ENCODE assay signal across 9 cellular contexts in the genomic region with DNA sequence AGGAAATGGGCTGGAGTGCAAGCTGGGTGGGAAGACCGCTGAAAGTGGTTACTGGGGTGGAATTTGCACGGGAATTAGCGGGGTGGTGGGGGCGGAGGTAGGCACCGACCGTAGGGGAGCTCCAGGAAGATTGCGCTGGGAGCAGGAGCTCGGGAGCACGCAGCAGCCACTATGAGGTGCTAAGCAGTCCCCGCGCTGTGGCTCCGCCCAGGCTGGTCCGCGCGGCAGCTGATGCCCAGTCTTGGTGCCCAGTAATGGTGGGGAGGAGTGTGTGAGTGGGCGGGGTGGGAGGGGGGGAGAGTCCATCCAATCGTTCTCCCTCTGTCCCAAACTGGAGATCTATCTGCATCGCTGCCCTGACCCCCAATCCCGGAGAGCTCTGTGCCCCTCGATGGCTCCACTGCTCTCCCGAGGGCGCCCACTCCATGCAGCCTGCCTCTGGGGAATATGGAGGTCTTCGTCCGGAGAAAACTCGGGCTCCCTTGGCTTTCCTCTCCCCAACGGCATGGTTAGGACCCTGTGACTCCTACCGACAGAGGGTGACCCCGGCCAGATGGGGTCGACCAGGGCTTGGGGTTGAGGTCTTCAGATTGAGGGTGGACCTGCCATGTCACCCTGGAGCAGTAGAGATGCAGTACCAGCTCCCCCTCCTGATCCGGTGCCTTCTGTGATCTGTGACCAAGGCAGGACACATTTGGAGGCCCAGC. TPM values are rescaled to one million over a fixed set of nuclear protein-coding genes. Genes with fewer than 3 reads are reported as not detected.
DNase-seq lines count a peak whose midpoint lies in the region; FAIRE-seq and TF ChIP-seq lines count a peak whose summit lies in the region.
"Had no signal": no experiment of that assay in that cellular context is flagged by ENCODE, and none has a peak within 500 bp of the region (broad histone marks: within the 10 kb centered on the region; RNA-seq: fewer than 3 reads in every experiment).

No MANE protein-coding gene starts in this region.

- peaks cover 0 to 24% (median 8%) of the 10 kb centered on the region in 11 experiments; a peak in 10 of 22 replicates for H3K27me3 ChIP-seq in BLaER1 treated with 17β-estradiol and CSF1 and Interleukin-3, amounts not matched to agents 10 nM and 100 nM
- H3K27me3 ChIP-seq in osteoblast (ENCODE audit: insufficient read depth, low read length), result no peaks in the 10 kb centered on the region

- no peaks in the 10 kb centered on the region for H3K9me3 ChIP-seq in BLaER1 treated with 17β-estradiol and CSF1 and Interleukin-3, amounts not matched to agents 10 nM and 100 nM (replicated peaks in 1 of 11)
- no peaks in the 10 kb centered on the region for H3K9me3 ChIP-seq in osteoblast (ENCODE audit: low read depth, low read length)

- no peaks in the 10 kb centered on the region for H3K79me2 ChIP-seq in osteoblast (ENCODE audit: insufficient read depth, low read length)

- no peak overlapping the region; a peak in 1 of 20 replicates for H3K4me3 ChIP-seq in BLaER1 treated with 17β-estradiol and CSF1 and Interleukin-3, amounts not matched to agents 10 nM and 100 nM
- H3K4me3 ChIP-seq in osteoblast (ENCODE audit: insufficient read depth, low read length), result peak overlapping the region; percentile 80

- peak overlapping the region in 1 of 11 experiments; percentile 51; a peak in 1 of 22 replicates for H3K9ac ChIP-seq in BLaER1 treated with 17β-estradiol and CSF1 and Interleukin-3, amounts not matched to agents 10 nM and 100 nM

- H2AFZ ChIP-seq in osteoblast (ENCODE audit: low read length), result peak overlapping the region; percentile 87

- H4K20me1 ChIP-seq in BLaER1 treated with 17β-estradiol and CSF1 and Interleukin-3, amounts not matched to agents 10 nM and 100 nM, result peaks cover 2 to 63% (median 12%) of the 10 kb centered on the region in 11 experiments; a peak in 16 of 22 replicates
- no peaks in the 10 kb centered on the region for H4K20me1 ChIP-seq in osteoblast (ENCODE audit: insufficient read depth, low read length)

- H3K4me1 ChIP-seq in BLaER1 treated with 17β-estradiol and CSF1 and Interleukin-3, amounts not matched to agents 10 nM and 100 nM, result peaks cover 27 to 67% (median 54%) of the 10 kb centered on the region in 10 experiments
- H3K4me1 ChIP-seq in osteoblast (ENCODE audit: insufficient read depth, low read length), result peaks cover 10% of the 10 kb centered on the region

- peak overlapping the region; percentile 55 to 85 (median 76) for H3K4me2 ChIP-seq in BLaER1 treated with 17β-estradiol and CSF1 and Interleukin-3, amounts not matched to agents 10 nM and 100 nM
- H3K4me2 ChIP-seq in osteoblast (ENCODE audit: insufficient read depth, low read length), result peak overlapping the region; percentile 97

- peaks cover 0 to 28% (median 8%) of the 10 kb centered on the region in 11 experiments; a peak in 6 of 22 replicates for H3K36me3 ChIP-seq in BLaER1 treated with 17β-estradiol and CSF1 and Interleukin-3, amounts not matched to agents 10 nM and 100 nM
- peaks cover 3% of the 10 kb centered on the region for H3K36me3 ChIP-seq in osteoblast (ENCODE audit: insufficient read depth, low read length)

- no peak for FAIRE-seq in D721Med (lab: Jason Lieb, UNC)
- FAIRE-seq: bronchial epithelial cell had no signal

- intact Hi-C loops in head of caudate nucleus (cut with DNase I), result loop anchor here (5.0 kb wide), 2 partner anchors 35 to 65 kb away; a partner anchor contains a TSS

- H3K27ac ChIP-seq in BLaER1 treated with 17β-estradiol and CSF1 and Interleukin-3, amounts not matched to agents 10 nM and 100 nM, result peak overlapping the region in 2 of 11 experiments; percentile 1 to 39; a peak in 1 of 22 replicates
- H3K27ac ChIP-seq in osteoblast (ENCODE audit: low read depth, low read length), result peak overlapping the region; percentile 28

- in situ Hi-C loops in SK-MEL-5 (cut with HindIII; ENCODE audit: low pct_unique_long_range_greater_than_20kb, low sequenced_read_pairs), result no loop called here

- TF ChIP-seq CTCF in osteoblast (IDR thresholded peaks at IDR 0.05; ENCODE audit: extremely low read depth, low read depth, low read length) (no peak), D721Med (IDR thresholded peaks at IDR 0.05; ENCODE audit: insufficient read depth, missing control alignments) (no peak)

- DNase-seq in SK-MEL-5 (ENCODE audit: low read depth, low spot score) (peak; percentile 57), head of caudate nucleus (peak; percentile 52 to 89 (median 74)), osteoblast (ENCODE audit: insufficient read length, low spot score, missing footprints) (peak; percentile 53), NCI-H226 (no peak), HK-2 (ENCODE audit: unreplicated experiment) (no peak), D721Med (ENCODE audit: insufficient read length, low spot score) (no peak), D341Med (ENCODE audit: low spot score) (no peak)

RNA-seq across cellular contexts. Expression of a gene that starts 5.3 kb away (rescaled TPM):
- total RNA-seq in SK-MEL-5 (2014; rRNA removed; shearing (Covaris generic)), result not detected in 2 replicates
- polyA plus RNA-seq in SK-MEL-5 (2015; cell fraction: cytosol; rRNA removed), result 0.05 TPM in 1 of 2 replicates, not detected in the other
- polyA plus RNA-seq in SK-MEL-5 (2015; cell fraction: nucleus; rRNA removed), result not detected in 2 replicates
- not detected in 2 replicates for total RNA-seq in osteoblast
- total RNA-seq: bronchial epithelial cell had no signal

RNA-seq across cellular contexts. Expression of a gene that starts 9.8 kb away (rescaled TPM):
- 23.6 and 31.0 TPM in 2 replicates for total RNA-seq in SK-MEL-5 (2014; rRNA removed; shearing (Covaris generic))
- polyA plus RNA-seq in SK-MEL-5 (2015; cell fraction: cytosol; rRNA removed), result 58.1 and 60.4 TPM in 2 replicates
- 12.6 and 25.7 TPM in 2 replicates for polyA plus RNA-seq in SK-MEL-5 (2015; cell fraction: nucleus; rRNA removed)
- total RNA-seq in osteoblast, result 26.5 and 31.8 TPM in 2 replicates

RNA-seq across cellular contexts. Expression of a gene that starts 24.6 kb away (rescaled TPM):
- 16.1 and 17.5 TPM in 2 replicates for total RNA-seq in SK-MEL-5 (2014; rRNA removed; shearing (Covaris generic))
- polyA plus RNA-seq in SK-MEL-5 (2015; cell fraction: cytosol; rRNA removed), result 31.9 and 33.9 TPM in 2 replicates
- polyA plus RNA-seq in SK-MEL-5 (2015; cell fraction: nucleus; rRNA removed), result 7.1 and 10.8 TPM in 2 replicates
- 182 and 267 TPM in 2 replicates for total RNA-seq in osteoblast

RNA-seq across cellular contexts. Expression of a gene that starts 35.3 kb away (rescaled TPM):
- total RNA-seq in SK-MEL-5 (2014; rRNA removed; shearing (Covaris generic)), result 0.77 and 1.5 TPM in 2 replicates
- 7.0 and 8.7 TPM in 2 replicates for polyA plus RNA-seq in SK-MEL-5 (2015; cell fraction: cytosol; rRNA removed)
- polyA plus RNA-seq in SK-MEL-5 (2015; cell fraction: nucleus; rRNA removed), result 3.7 and 3.9 TPM in 2 replicates
- total RNA-seq in osteoblast, result 8.7 and 13.0 TPM in 2 replicates

RNA-seq across cellular contexts. Expression of a gene that starts 43.1 kb away (rescaled TPM):
- 179 and 191 TPM in 2 replicates for total RNA-seq in SK-MEL-5 (2014; rRNA removed; shearing (Covaris generic))
- 451 and 485 TPM in 2 replicates for polyA plus RNA-seq in SK-MEL-5 (2015; cell fraction: cytosol; rRNA removed)
- polyA plus RNA-seq in SK-MEL-5 (2015; cell fraction: nucleus; rRNA removed), result 113 and 127 TPM in 2 replicates
- total RNA-seq in osteoblast, result 52.8 and 56.6 TPM in 2 replicates

Comparison
In these comparisons a context has a peak if more than half of its experiments do, and no peak if none do; other contexts are left out.
1. DNase-seq: peak in SK-MEL-5 (single experiment), head of caudate nucleus (42 of 42) and osteoblast (single experiment); none in NCI-H226 (single experiment), HK-2 (single experiment), D721Med (single experiment) and D341Med (single experiment).